In genomic region chr9:84668204-84669007, GRCh38 we compare ENCODE assay signal across 8 cellular contexts. TPM values are rescaled to one million over a fixed set of nuclear protein-coding genes. Genes with fewer than 3 reads are reported as not detected.
DNase-seq lines count a peak whose midpoint lies in the region; ATAC-seq and TF ChIP-seq lines count a peak whose summit lies in the region.

No MANE protein-coding gene starts in this region.

- no peaks in the 10 kb centered on the region for H4K20me1 ChIP-seq in KMS-11 (ENCODE audit: insufficient read depth)

- no peaks in the 10 kb centered on the region for H3K79me2 ChIP-seq in KMS-11 (ENCODE audit: insufficient read depth, low read depth)

- WGBS in right lobe of liver (ENCODE audit: insufficient coverage, low coverage, low lambda C conversion rate, missing lambda C conversion rate): 1% methylated on average over 26 of the region's 76 CpGs

- TF ChIP-seq POLR2A in right lobe of liver (IDR thresholded peaks at IDR 0.05): no peak

- peak overlapping the region; percentile 88 for H2AFZ ChIP-seq in KMS-11 (ENCODE audit: low read depth)

- peaks cover 16% of the 10 kb centered on the region for H3K4me1 Mint-ChIP-seq in T-helper 17 cell

- H3K4me3 ChIP-seq in KMS-11 (IDR thresholded peaks at IDR 0.05; ENCODE audit: insufficient read depth, low read depth, low read length) (no peak overlapping the region), right lobe of liver (peak overlapping the region; percentile 9 to 37 (median 20))

- H3K4me3 Mint-ChIP-seq in T-helper 17 cell: peak overlapping the region; percentile 90

- intact Hi-C loops in right lobe of liver (cut with DNase I): no loop called here

- H3K36me3 ChIP-seq in KMS-11 (ENCODE audit: insufficient read depth): no peaks in the 10 kb centered on the region
- no peaks in the 10 kb centered on the region for H3K36me3 ChIP-seq in right lobe of liver

- no peak overlapping the region for H3K27ac Mint-ChIP-seq in T-helper 17 cell

- peak; percentile 68 for DNase-seq in EL
- peak; percentile 28 to 54 (median 37) for DNase-seq in T-helper 17 cell
- DNase-seq in ecto neural progenitor cell (ENCODE audit: low spot score): peak; percentile 90
- DNase-seq in right lobe of liver: peak in 2 of 3 donors; percentile 48 to 61
- peak in 2 of 3 donors; percentile 21 to 23 for DNase-seq in stimulated activated CD4-positive, alpha-beta T cell treated with anti-CD3 and anti-CD28 coated beads, TNF-alpha, amount 100 ng/mL, for 48 hours (ENCODE audit: low read depth in 3 of 3)

- H3K27me3 Mint-ChIP-seq in T-helper 17 cell: peaks cover 62% of the 10 kb centered on the region

- peak; percentile 71 for ATAC-seq in GM21529 (IDR thresholded peaks at IDR 0.05; ENCODE audit: unreplicated experiment)
- peak; percentile 74 for ATAC-seq in T-helper 17 cell
- peak; percentile 80 to 92 (median 86) for ATAC-seq in right lobe of liver
- ATAC-seq in HG03469 (IDR thresholded peaks at IDR 0.05; ENCODE audit: unreplicated experiment): no peak

- TF ChIP-seq CTCF in KMS-11 (conservative IDR thresholded peaks at IDR 0.05; ENCODE audit: low read depth, low read length) (peak; percentile 67), right lobe of liver (IDR thresholded peaks at IDR 0.05) (peak; percentile 17 to 55 (median 42))

- H3K4me2 ChIP-seq in KMS-11: peak overlapping the region; percentile 99

- peaks cover 6% of the 10 kb centered on the region for H3K4me1 ChIP-seq in KMS-11 (ENCODE audit: low read depth, poor library complexity, severe bottlenecking)
- peaks cover 0 to 25% (median 0%) of the 10 kb centered on the region in 4 donors for H3K4me1 ChIP-seq in right lobe of liver

- H3K27ac ChIP-seq in KMS-11 (peak overlapping the region; percentile 28; the same call in 1 of the 2 replicates), right lobe of liver (no peak overlapping the region)

- peaks cover 7% of the 10 kb centered on the region for H3K36me3 Mint-ChIP-seq in T-helper 17 cell (ENCODE audit: low read depth)

- H3K9me3 ChIP-seq in T-helper 17 cell (ENCODE audit: control insufficient read depth, low read length, poor library complexity, severe bottlenecking) (no peaks in the 10 kb centered on the region), right lobe of liver (no peaks in the 10 kb centered on the region)

- H3K27me3 ChIP-seq in KMS-11 (ENCODE audit: insufficient read depth, low read depth) (no peaks in the 10 kb centered on the region), right lobe of liver (peaks cover 4 to 6% of the 10 kb centered on the region in 2 donors)

- H3K9ac ChIP-seq in KMS-11: peak overlapping the region; percentile 24; the same call in 1 of the 2 replicates

RNA-seq across cellular contexts. Expression of gene NTRK2, which starts 1.1 kb away (rescaled TPM):
- total RNA-seq in T-helper 17 cell: 1 to 10 TPM; 1.1 to 1.6 TPM
- total RNA-seq in right lobe of liver: under 1 TPM; 0.18 to 0.49 (median 0.30) TPM

Comparison
In these comparisons a context has a peak if more than half of its experiments do, and no peak if none do; other contexts are left out.
1. DNase-seq: peak in every context shown above with its lines; median percentile 90 in ecto neural progenitor cell; 68 in EL; 54 in right lobe of liver; 37 in T-helper 17 cell; 22 in stimulated activated CD4-positive, alpha-beta T cell treated with anti-CD3 and anti-CD28 coated beads, TNF-alpha, amount 100 ng/mL, for 48 hours.